ENCODE assay signal across 15 cellular contexts in the genomic region with DNA sequence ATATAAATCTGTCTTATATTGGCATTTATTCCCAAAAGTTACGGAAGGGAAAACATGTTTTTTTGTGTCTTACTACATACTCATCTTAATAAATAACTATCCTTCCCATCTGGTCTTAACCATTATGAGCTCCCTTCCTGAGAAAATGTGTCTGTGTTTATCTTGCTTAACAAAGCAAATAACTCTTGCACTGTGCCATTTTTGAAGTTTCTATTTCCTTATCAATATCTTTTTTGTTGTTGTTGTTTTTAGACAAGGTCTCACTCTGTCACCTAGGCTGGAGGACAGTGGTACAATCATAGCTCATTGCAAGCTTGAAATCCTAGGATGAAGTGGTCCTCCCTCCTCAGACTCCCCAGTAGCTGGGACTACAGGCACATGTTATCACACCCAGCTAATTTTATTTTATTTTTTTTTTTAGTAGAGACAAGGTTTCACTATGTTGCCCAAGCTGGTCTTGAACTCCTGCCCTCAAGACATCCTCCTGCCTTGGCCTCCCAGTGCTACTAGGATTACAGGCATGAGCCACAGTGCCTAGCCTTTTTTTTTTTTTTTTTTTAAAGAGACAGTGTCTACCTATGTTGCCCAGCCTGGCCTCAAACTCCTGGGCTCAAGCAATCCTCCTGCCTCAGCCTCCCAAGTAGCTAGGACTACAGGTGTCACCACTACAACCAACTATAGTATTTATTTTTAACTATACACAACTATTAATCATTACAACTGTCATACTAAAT. TPM values are rescaled to one million over a fixed set of nuclear protein-coding genes. Genes with fewer than 3 reads are reported as not detected.
DNase-seq lines count a peak whose midpoint lies in the region; ATAC-seq and TF ChIP-seq lines count a peak whose summit lies in the region.
"Had no signal": no experiment of that assay in that cellular context is flagged by ENCODE, and none has a peak within 500 bp of the region (broad histone marks: within the 10 kb centered on the region; RNA-seq: fewer than 3 reads in every experiment).

No MANE protein-coding gene starts in this region.

- H3K9me3 ChIP-seq in CD8-positive, alpha-beta memory T cell (ENCODE audit: low read length): no peaks in the 10 kb centered on the region
- H3K9me3 ChIP-seq in HEK293 (ENCODE audit: control insufficient read depth, insufficient read depth, low read depth, low read length): no peaks in the 10 kb centered on the region
- H3K9me3 ChIP-seq: BE2C had no signal

- no peak overlapping the region for H3K27ac ChIP-seq in CD8-positive, alpha-beta memory T cell (ENCODE audit: low read depth, low read length)
- no peak overlapping the region for H3K27ac ChIP-seq in HEK293 (ENCODE audit: extremely low read depth, low read depth, low read length)
- H3K27ac ChIP-seq: HL-60, RWPE1 had no signal

- H3K4me3 Mint-ChIP-seq in CD8-positive, alpha-beta memory T cell: peak overlapping the region in 6 of 7 donors; percentile 23 to 52 (median 42)
- H3K4me3 Mint-ChIP-seq in effector memory CD8-positive, alpha-beta T cell: peak overlapping the region; percentile 3 to 41
- H3K4me3 Mint-ChIP-seq in natural killer cell treated with Interleukin-12 subunit alpha and Interleukin-12 subunit beta and Interleukin-15 and Interleukin-18, amount 100 ng/mL, for 72 hours: no peak overlapping the region

- no peaks in the 10 kb centered on the region for H3K27me3 ChIP-seq in CD8-positive, alpha-beta memory T cell (ENCODE audit: insufficient read depth, low read length, poor library complexity, severe bottlenecking)
- H3K27me3 ChIP-seq: BE2C had no signal

- H3K27me3 Mint-ChIP-seq in CD8-positive, alpha-beta memory T cell: no peaks in the 10 kb centered on the region
- H3K27me3 Mint-ChIP-seq in effector memory CD8-positive, alpha-beta T cell: no peaks in the 10 kb centered on the region
- no peaks in the 10 kb centered on the region for H3K27me3 Mint-ChIP-seq in natural killer cell treated with Interleukin-12 subunit alpha and Interleukin-12 subunit beta and Interleukin-15 and Interleukin-18, amount 100 ng/mL, for 72 hours

- no peak for DNase-seq in CD8-positive, alpha-beta memory T cell
- no peak for DNase-seq in effector memory CD8-positive, alpha-beta T cell
- no peak for DNase-seq in natural killer cell treated with Interleukin-12 subunit alpha and Interleukin-12 subunit beta and Interleukin-15 and Interleukin-18, amount 100 ng/mL, for 72 hours (ENCODE audit: low spot score)
- DNase-seq in GM03348 (ENCODE audit: low spot score) (no peak), midbrain (lab: John Stamatoyannopoulos, UW) (no peak)
- DNase-seq: BE2C, DMS 273 treated with DMSO at 0.1 percent for 48 hours, NCI-H1930, NCI-H446 treated with DMSO at 0.1 percent for 48 hours, NCI-H748 treated with DMSO at 0.1 percent for 48 hours, PC-3 had no signal

- ATAC-seq in effector memory CD8-positive, alpha-beta T cell (replicated peaks): peak; percentile 21
- no peak for ATAC-seq in natural killer cell treated with Interleukin-12 subunit alpha and Interleukin-12 subunit beta and Interleukin-15 and Interleukin-18, amount 100 ng/mL, for 72 hours
- ATAC-seq in HG03342 (IDR thresholded peaks at IDR 0.05; ENCODE audit: unreplicated experiment): no peak
- ATAC-seq: PC-3 had no signal

- peaks cover 0 to 24% (median 6%) of the 10 kb centered on the region in 3 donors for H3K36me3 Mint-ChIP-seq in CD8-positive, alpha-beta memory T cell
- peaks cover 30% of the 10 kb centered on the region for H3K36me3 Mint-ChIP-seq in effector memory CD8-positive, alpha-beta T cell (ENCODE audit: insufficient read depth)
- no peaks in the 10 kb centered on the region for H3K36me3 Mint-ChIP-seq in natural killer cell treated with Interleukin-12 subunit alpha and Interleukin-12 subunit beta and Interleukin-15 and Interleukin-18, amount 100 ng/mL, for 72 hours

- no peaks in the 10 kb centered on the region for H3K9me3 Mint-ChIP-seq in CD8-positive, alpha-beta memory T cell
- H3K9me3 Mint-ChIP-seq in effector memory CD8-positive, alpha-beta T cell: no peaks in the 10 kb centered on the region
- no peaks in the 10 kb centered on the region for H3K9me3 Mint-ChIP-seq in natural killer cell treated with Interleukin-12 subunit alpha and Interleukin-12 subunit beta and Interleukin-15 and Interleukin-18, amount 100 ng/mL, for 72 hours

- H3K36me3 ChIP-seq in CD8-positive, alpha-beta memory T cell (ENCODE audit: insufficient read depth, low read length): no peaks in the 10 kb centered on the region
- H3K36me3 ChIP-seq in HEK293 (ENCODE audit: control insufficient read depth in 2 of 2, insufficient read depth in 1 of 2, low read length in 2 of 2): no peaks in the 10 kb centered on the region
- H3K36me3 ChIP-seq: BE2C had no signal

- H3K4me1 Mint-ChIP-seq in CD8-positive, alpha-beta memory T cell: peaks cover 70 to 89% (median 88%) of the 10 kb centered on the region in 3 donors
- peaks cover 46 to 76% of the 10 kb centered on the region in 2 donors for H3K4me1 Mint-ChIP-seq in effector memory CD8-positive, alpha-beta T cell (ENCODE audit: low read depth in 2 of 2)
- peaks cover 52 to 63% of the 10 kb centered on the region in 2 donors for H3K4me1 Mint-ChIP-seq in natural killer cell treated with Interleukin-12 subunit alpha and Interleukin-12 subunit beta and Interleukin-15 and Interleukin-18, amount 100 ng/mL, for 72 hours (ENCODE audit: low read depth in 2 of 2)

- peaks cover 54% of the 10 kb centered on the region for H3K4me1 ChIP-seq in CD8-positive, alpha-beta memory T cell (ENCODE audit: insufficient read depth, low read length)
- peaks cover under 1% of the 10 kb centered on the region; the same call in 1 of the 2 replicates for H3K4me1 ChIP-seq in HEK293 (ENCODE audit: control insufficient read depth, insufficient read depth, low read length)
- H3K4me1 ChIP-seq: BE2C had no signal

- no peak overlapping the region for H3K4me3 ChIP-seq in CD8-positive, alpha-beta memory T cell (ENCODE audit: low read length)
- no peak overlapping the region for H3K4me3 ChIP-seq in HEK293 (ENCODE audit: low read depth, low read length)

- CTCF ChIA-PET in CD8-positive, alpha-beta memory T cell (lab: Charles Lee): interaction anchor here (1.1 kb wide), 1 partner anchor 80 kb away, joined by 4 read pairs; a partner anchor contains a TSS
- CTCF ChIA-PET in HEK293 (lab: Yijun Ruan, JAX): interaction anchor here (0.7 kb wide), 1 partner anchor 1269 kb away, joined by 3 read pairs; no protein-coding TSS in a partner anchor

- H3K27ac Mint-ChIP-seq in CD8-positive, alpha-beta memory T cell: peak overlapping the region in 5 of 8 donors; percentile 9 to 66 (median 15)
- peak overlapping the region; percentile 35 to 70 for H3K27ac Mint-ChIP-seq in effector memory CD8-positive, alpha-beta T cell
- H3K27ac Mint-ChIP-seq in natural killer cell treated with Interleukin-12 subunit alpha and Interleukin-12 subunit beta and Interleukin-15 and Interleukin-18, amount 100 ng/mL, for 72 hours: peak overlapping the region; percentile 1 to 82

- no peak for TF ChIP-seq CTCF in HEK293 (tag by site-specific recombination; IDR thresholded peaks at IDR 0.05)

- POLR2A ChIA-PET in CD8-positive, alpha-beta memory T cell (lab: Charles Lee): interaction anchor here (0.7 kb wide), 1 partner anchor 33 kb away, joined by 3 read pairs; no protein-coding TSS in a partner anchor
- POLR2A ChIA-PET in HEK293 (lab: Yijun Ruan, JAX): no interaction called here

TF ChIP-seq in HEK293, 187 proteins besides CTCF, POLR2A, EP300 and RAD21 (continues in another document):
- TF ChIP-seq ZSCAN30 (tag by site-specific recombination; IDR thresholded peaks at IDR 0.05) (no peak), ZNF548 (tag by site-specific recombination; IDR thresholded peaks at IDR 0.05) (no peak), MYNN (tag by site-specific recombination; IDR thresholded peaks at IDR 0.05; ENCODE audit: borderline replicate concordance) (no peak), ZNF133 (tag by site-specific recombination; IDR thresholded peaks at IDR 0.05) (no peak), YY1 (tag by site-specific recombination; IDR thresholded peaks at IDR 0.05) (no peak), ZSCAN16 (tag by site-specific recombination; IDR thresholded peaks at IDR 0.05) (no peak), ZNF202 (tag by site-specific recombination; IDR thresholded peaks at IDR 0.05; ENCODE audit: borderline replicate concordance) (no peak), ZNF311 (tag by site-specific recombination; IDR thresholded peaks at IDR 0.05; ENCODE audit: borderline replicate concordance) (no peak), ZNF174 (tag by site-specific recombination; IDR thresholded peaks at IDR 0.05) (no peak), ZNF501 (tag by site-specific recombination; IDR thresholded peaks at IDR 0.05) (no peak)
- TF ChIP-seq, protein P1, sequence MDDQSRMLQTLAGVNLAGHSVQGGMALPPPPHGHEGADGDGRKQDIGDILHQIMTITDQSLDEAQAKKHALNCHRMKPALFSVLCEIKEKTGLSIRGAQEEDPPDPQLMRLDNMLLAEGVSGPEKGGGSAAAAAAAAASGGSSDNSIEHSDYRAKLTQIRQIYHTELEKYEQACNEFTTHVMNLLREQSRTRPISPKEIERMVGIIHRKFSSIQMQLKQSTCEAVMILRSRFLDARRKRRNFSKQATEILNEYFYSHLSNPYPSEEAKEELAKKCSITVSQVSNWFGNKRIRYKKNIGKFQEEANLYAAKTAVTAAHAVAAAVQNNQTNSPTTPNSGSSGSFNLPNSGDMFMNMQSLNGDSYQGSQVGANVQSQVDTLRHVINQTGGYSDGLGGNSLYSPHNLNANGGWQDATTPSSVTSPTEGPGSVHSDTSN (CRISPR knock-in tag; IDR thresholded peaks at IDR 0.05): no peak
- TF ChIP-seq, protein P2, sequence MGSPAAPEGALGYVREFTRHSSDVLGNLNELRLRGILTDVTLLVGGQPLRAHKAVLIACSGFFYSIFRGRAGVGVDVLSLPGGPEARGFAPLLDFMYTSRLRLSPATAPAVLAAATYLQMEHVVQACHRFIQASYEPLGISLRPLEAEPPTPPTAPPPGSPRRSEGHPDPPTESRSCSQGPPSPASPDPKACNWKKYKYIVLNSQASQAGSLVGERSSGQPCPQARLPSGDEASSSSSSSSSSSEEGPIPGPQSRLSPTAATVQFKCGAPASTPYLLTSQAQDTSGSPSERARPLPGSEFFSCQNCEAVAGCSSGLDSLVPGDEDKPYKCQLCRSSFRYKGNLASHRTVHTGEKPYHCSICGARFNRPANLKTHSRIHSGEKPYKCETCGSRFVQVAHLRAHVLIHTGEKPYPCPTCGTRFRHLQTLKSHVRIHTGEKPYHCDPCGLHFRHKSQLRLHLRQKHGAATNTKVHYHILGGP (tag by site-specific recombination; IDR thresholded peaks at IDR 0.05): no peak
- TF ChIP-seq, protein P3, sequence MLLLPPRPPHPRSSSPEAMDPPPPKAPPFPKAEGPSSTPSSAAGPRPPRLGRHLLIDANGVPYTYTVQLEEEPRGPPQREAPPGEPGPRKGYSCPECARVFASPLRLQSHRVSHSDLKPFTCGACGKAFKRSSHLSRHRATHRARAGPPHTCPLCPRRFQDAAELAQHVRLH (tag by site-specific recombination; IDR thresholded peaks at IDR 0.05): 0 out of 2 replicates have a peak, but pooled peaks have one; percentile 22

RNA-seq across cellular contexts. Expression of a gene that starts 36.9 kb away (rescaled TPM):
- 100 to 1,000 TPM in 1 of 2 experiments, 10 to 100 TPM in 1; 96.5 to 100 TPM for total RNA-seq in CD8-positive, alpha-beta memory T cell
- 45.2 TPM for polyA plus RNA-seq in CD8-positive, alpha-beta memory T cell
- 100 to 1,000 TPM in 1 of 2 donors, 10 to 100 TPM in 1; 90.2 to 130 TPM for total RNA-seq in natural killer cell treated with Interleukin-12 subunit alpha and Interleukin-12 subunit beta and Interleukin-15 and Interleukin-18, amount 100 ng/mL, for 72 hours
